In genomic region chr17:6443692-6444572, GRCh38 we compare ENCODE assay signal across 8 cellular contexts. TPM values are rescaled to one million over a fixed set of nuclear protein-coding genes. Genes with fewer than 3 reads are reported as not detected.
DNase-seq lines count a peak whose midpoint lies in the region; ATAC-seq, FAIRE-seq and TF ChIP-seq lines count a peak whose summit lies in the region.

A gene with protein sequence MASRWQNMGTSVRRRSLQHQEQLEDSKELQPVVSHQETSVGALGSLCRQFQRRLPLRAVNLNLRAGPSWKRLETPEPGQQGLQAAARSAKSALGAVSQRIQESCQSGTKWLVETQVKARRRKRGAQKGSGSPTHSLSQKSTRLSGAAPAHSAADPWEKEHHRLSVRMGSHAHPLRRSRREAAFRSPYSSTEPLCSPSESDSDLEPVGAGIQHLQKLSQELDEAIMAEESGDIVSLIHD (plus strand): TSS chr17:6444455. CDS start chr17:6445111, 656 bp downstream.

- H3K36me3 ChIP-seq in endothelial cell of umbilical vein (ENCODE audit: control insufficient read depth in 2 of 2, extremely low read depth in 1 of 2, insufficient read depth in 2 of 2, low read length in 2 of 2), result no peaks in the 10 kb centered on the region

- peak within 1 kb of the TSS; percentile 95 for H2AFZ ChIP-seq in endothelial cell of umbilical vein (ENCODE audit: low read depth, low read length)

- peak within 1 kb of the TSS; percentile 51 to 85 (median 70) for H3K4me3 ChIP-seq in endothelial cell of umbilical vein (replicated peaks in 1 of 3; ENCODE audit: insufficient read depth in 1 of 3, low read depth in 1 of 3, low read length in 3 of 3)

- H3K79me2 ChIP-seq in endothelial cell of umbilical vein (ENCODE audit: control insufficient read depth, insufficient read depth, low read length), result no peaks in the 10 kb centered on the region

- peak within 1 kb of the TSS; percentile 91 for H3K4me3 Mint-ChIP-seq in CD4-positive, alpha-beta T cell

- no peak within 1 kb of the TSS for H3K27ac ChIP-seq in CD4-positive, alpha-beta T cell (ENCODE audit: low read depth, low read length)
- peak within 1 kb of the TSS; percentile 50 for H3K27ac ChIP-seq in endothelial cell of umbilical vein (ENCODE audit: insufficient read depth, low read depth, low read length)

- CTCF ChIA-PET in CD4-positive, alpha-beta T cell (lab: Charles Lee), result interaction anchor here (2.1 kb wide), 1 partner anchor 8 kb away, joined by 11 read pairs; the partner anchor contains the start of gene AIPL1
- CTCF ChIA-PET in endothelial cell of umbilical vein (lab: Charles Lee), result interaction anchor here (1.3 to 2.6 kb wide), 2 partner anchors 8 to 29 kb away, joined by 6 to 16 read pairs; partner anchors contain the start of gene AIPL1

- POLR2A ChIA-PET in CD4-positive, alpha-beta T cell (lab: Charles Lee), result interaction anchor here (1.7 kb wide), 2 partner anchors 8 to 11 kb away, joined by 4 to 13 read pairs; no protein-coding TSS in a partner anchor
- POLR2A ChIA-PET in endothelial cell of umbilical vein (lab: Charles Lee), result no interaction called here

- H3K4me2 ChIP-seq in endothelial cell of umbilical vein (ENCODE audit: insufficient read depth, low read length), result peak within 1 kb of the TSS; percentile 89

- no peaks in the 10 kb centered on the region for H3K36me3 Mint-ChIP-seq in CD4-positive, alpha-beta T cell (ENCODE audit: low read depth)

- no peaks in the 10 kb centered on the region for H3K9me1 ChIP-seq in endothelial cell of umbilical vein (replicated peaks; ENCODE audit: control insufficient read depth, extremely low read depth, insufficient read depth, low read length)

- no peak for TF ChIP-seq CTCF in CD4-positive, alpha-beta T cell (IDR thresholded peaks at IDR 0.05)
- TF ChIP-seq CTCF in endothelial cell of umbilical vein (IDR thresholded peaks at IDR 0.05; ENCODE audit: extremely low read depth in 1 of 2, insufficient read depth in 1 of 2, low read depth in 1 of 2, low read length in 2 of 2), result no peak

- intact Hi-C loops in CD4-positive, alpha-beta T cell (cut with DNase I, micrococcal nuclease), result no loop called here
- intact Hi-C loops in endothelial cell of umbilical vein (cut with micrococcal nuclease), result loop anchor here (5.0 kb wide), 1 partner anchor 957 kb away; the partner anchor contains the start of genes DERL2 and MIS12

- TSS peak; percentile 76 for BruUV-seq in endothelial cell of umbilical vein (replicated peaks; lab: Mats Ljungman, UMichigan)

- peak; percentile 83 to 93 (median 88) for DNase-seq in CD4-positive, alpha-beta T cell
- DNase-seq in HS-27A (ENCODE audit: low read depth) (peak; percentile 66), NOMO-1 (lab: John Stamatoyannopoulos, UW; ENCODE audit: unreplicated experiment in 2 of 2) (peak; percentile 91 to 94), endothelial cell of umbilical vein (ENCODE audit: low read depth, low spot score) (peak; percentile 92), middle frontal gyrus (ENCODE audit: extremely low spot score, low spot score) (peak; percentile 81)
- DNase-seq in activated CD8-positive, alpha-beta memory T cell treated with anti-CD3 and anti-CD28 coated beads, Interleukin-2, amount 50 U/mL, for 4 hours, result peak; percentile 94
- DNase-seq in stimulated activated CD8-positive, alpha-beta memory T cell treated with anti-CD3 and anti-CD28 coated beads, Interleukin-15, amount 100 ng/mL, for 48 hours (ENCODE audit: low read depth in 2 of 2), result peak; percentile 90 to 92

- no peaks in the 10 kb centered on the region for H3K9me3 ChIP-seq in CD4-positive, alpha-beta T cell (ENCODE audit: control insufficient read depth, low read length)
- no peaks in the 10 kb centered on the region for H3K9me3 ChIP-seq in endothelial cell of umbilical vein (replicated peaks; ENCODE audit: control insufficient read depth, insufficient read depth, low read length)

- H3K9ac ChIP-seq in endothelial cell of umbilical vein (replicated peaks; ENCODE audit: extremely low read depth, insufficient read depth, low read length), result peak within 1 kb of the TSS; percentile 61

- H3K27ac Mint-ChIP-seq in CD4-positive, alpha-beta T cell, result peak within 1 kb of the TSS; percentile 39

- ATAC-seq in CD4-positive, alpha-beta T cell (ENCODE audit: poor library complexity), result peak; percentile 98
- peak; percentile 96 for ATAC-seq in GM19455 (IDR thresholded peaks at IDR 0.05; ENCODE audit: unreplicated experiment)

- H3K9me3 Mint-ChIP-seq in CD4-positive, alpha-beta T cell, result no peaks in the 10 kb centered on the region

- H3K27me3 ChIP-seq in CD4-positive, alpha-beta T cell (ENCODE audit: control insufficient read depth, insufficient read depth, low read length), result no peaks in the 10 kb centered on the region
- peaks cover 4 to 13% of the 10 kb centered on the region in 2 experiments for H3K27me3 ChIP-seq in endothelial cell of umbilical vein (ENCODE audit: control insufficient read depth in 2 of 2, insufficient read depth in 2 of 2, low read length in 2 of 2)

- dilution Hi-C loops in endothelial cell of umbilical vein (cut with MboI; ENCODE audit: extremely low pct_ligation_motif_present, low sequenced_read_pairs), result no loop called here

- peaks cover 13% of the 10 kb centered on the region for H3K4me1 Mint-ChIP-seq in CD4-positive, alpha-beta T cell (ENCODE audit: low read depth)

- FAIRE-seq in endothelial cell of umbilical vein (lab: Jason Lieb, UNC), result peak; percentile 96

- H3K4me1 ChIP-seq in endothelial cell of umbilical vein (ENCODE audit: control insufficient read depth, extremely low read depth, insufficient read depth, low read length), result peaks cover 17% of the 10 kb centered on the region

- no peaks in the 10 kb centered on the region for H4K20me1 ChIP-seq in endothelial cell of umbilical vein (replicated peaks; ENCODE audit: control insufficient read depth, extremely low read depth, insufficient read depth, low read length)

- H3K27me3 Mint-ChIP-seq in CD4-positive, alpha-beta T cell, result peaks cover 18% of the 10 kb centered on the region

- TF ChIP-seq POLR2A in endothelial cell of umbilical vein (IDR thresholded peaks at IDR 0.05; ENCODE audit: low read depth, low read length), result peak; percentile 28

TF ChIP-seq in endothelial cell of umbilical vein, 7 proteins besides CTCF, POLR2A, EP300 and RAD21:
- peak; percentile 52 for TF ChIP-seq POLR2AphosphoS5 (IDR thresholded peaks at IDR 0.05; ENCODE audit: insufficient read depth, low read depth, low read length)
- peak; percentile 73 for TF ChIP-seq MAX (IDR thresholded peaks at IDR 0.05; ENCODE audit: insufficient read depth, insufficient read length)
- no peak for TF ChIP-seq EZH2 (IDR thresholded peaks at IDR 0.05; ENCODE audit: borderline replicate concordance, low read depth, low read length, severe bottlenecking)
- no peak for TF ChIP-seq GATA2 (IDR thresholded peaks at IDR 0.05; ENCODE audit: insufficient read depth, insufficient read length, low read depth, low read length)

RNA-seq across cellular contexts. Expression of the gene that starts here (rescaled TPM):
- not detected for total RNA-seq in CD4-positive, alpha-beta T cell
- 35.3 and 37.7 TPM in 2 replicates for total RNA-seq in endothelial cell of umbilical vein
- 26.3 and 28.3 TPM in 2 replicates for polyA plus RNA-seq in endothelial cell of umbilical vein
- polyA plus RNA-seq in endothelial cell of umbilical vein (2011; cell fraction: cytosol; rRNA removed), result 28.1 and 32.9 TPM in 2 replicates
- 18.5 and 20.6 TPM in 2 replicates for polyA plus RNA-seq in endothelial cell of umbilical vein (2011; cell fraction: nucleus; rRNA removed)
- 9.5 and 15.1 TPM in 2 replicates for polyA plus RNA-seq in endothelial cell of umbilical vein (2012)
- 8.7 and 9.1 TPM in 2 replicates for polyA minus RNA-seq in endothelial cell of umbilical vein
- polyA minus RNA-seq in endothelial cell of umbilical vein (2011; cell fraction: cytosol; rRNA and poly(A)+ RNA removed), result 12.7 TPM
- polyA minus RNA-seq in endothelial cell of umbilical vein (2011; cell fraction: nucleus; rRNA and poly(A)+ RNA removed), result 4.6 and 5.4 TPM in 2 replicates

Comparison
In these comparisons a context has a peak if more than half of its experiments do, and no peak if none do; other contexts are left out.
1. RNA of the gene that starts here (total RNA-seq): 35.3 to 37.7 TPM in endothelial cell of umbilical vein; not detected in CD4-positive, alpha-beta T cell; every median in the first group is over 10 times any median in the second.
2. Peak in DNase-seq and ATAC-seq in CD4-positive, alpha-beta T cell; RNA of the gene not detected or under 1 TPM.
3. Peak in every context shown above with its lines, with median percentiles within 50 percentile points of each other: DNase-seq.